ENCODE assay signal across 8 cellular contexts in genomic region chr12:40011775-40012129, GRCh38.
DNase-seq lines count a peak whose midpoint lies in the region; ATAC-seq and TF ChIP-seq lines count a peak whose summit lies in the region.

No MANE protein-coding gene starts in this region.

- DNase-seq in activated CD4-positive, alpha-beta memory T cell treated with anti-CD3 and anti-CD28 coated beads, Interleukin-2, amount 10 ng/mL, durations not matched to agents 7 days and 5 days: no peak
- no peak for DNase-seq in activated CD4-positive, alpha-beta memory T cell treated with anti-CD3 and anti-CD28 coated beads for 36 hours
- DNase-seq in epithelial cell of proximal tubule (ENCODE audit: low read depth) (no peak), midbrain (lab: John Stamatoyannopoulos, UW) (no peak), anterior cingulate cortex (lab: John Stamatoyannopoulos, UW) (no peak)

- H3K9ac ChIP-seq in subcutaneous abdominal adipose tissue (ENCODE audit: low read length in 5 of 5): peak overlapping the region in 3 of 5 donors; percentile 17 to 46 (median 29)

- peak; percentile 14 for ATAC-seq in HG03457 (IDR thresholded peaks at IDR 0.05; ENCODE audit: unreplicated experiment)
- ATAC-seq in GM18519 (IDR thresholded peaks at IDR 0.05; ENCODE audit: low FRiP score, unreplicated experiment): no peak

- no peaks in the 10 kb centered on the region for H3K27me3 ChIP-seq in subcutaneous abdominal adipose tissue (ENCODE audit: control insufficient read depth in 5 of 5, insufficient read depth in 4 of 5, low read length in 5 of 5)

- no peaks in the 10 kb centered on the region for H3K9me3 ChIP-seq in subcutaneous abdominal adipose tissue (ENCODE audit: control insufficient read depth in 5 of 5, low read length in 5 of 5)

- H3K27ac ChIP-seq in subcutaneous abdominal adipose tissue (ENCODE audit: low read depth, low read length): no peak overlapping the region

- no peak overlapping the region for H3K27ac Mint-ChIP-seq in activated CD4-positive, alpha-beta memory T cell treated with anti-CD3 and anti-CD28 coated beads, Interleukin-2, amount 10 ng/mL, durations not matched to agents 7 days and 5 days
- no peak overlapping the region for H3K27ac Mint-ChIP-seq in activated CD4-positive, alpha-beta memory T cell treated with anti-CD3 and anti-CD28 coated beads for 36 hours

- H3K36me3 Mint-ChIP-seq in activated CD4-positive, alpha-beta memory T cell treated with anti-CD3 and anti-CD28 coated beads, Interleukin-2, amount 10 ng/mL, durations not matched to agents 7 days and 5 days (ENCODE audit: low read depth): no peaks in the 10 kb centered on the region
- no peaks in the 10 kb centered on the region for H3K36me3 Mint-ChIP-seq in activated CD4-positive, alpha-beta memory T cell treated with anti-CD3 and anti-CD28 coated beads for 36 hours

- peaks cover 14% of the 10 kb centered on the region for H3K4me1 Mint-ChIP-seq in activated CD4-positive, alpha-beta memory T cell treated with anti-CD3 and anti-CD28 coated beads, Interleukin-2, amount 10 ng/mL, durations not matched to agents 7 days and 5 days
- peaks cover 20% of the 10 kb centered on the region for H3K4me1 Mint-ChIP-seq in activated CD4-positive, alpha-beta memory T cell treated with anti-CD3 and anti-CD28 coated beads for 36 hours (ENCODE audit: low read depth)

- no peaks in the 10 kb centered on the region for H3K36me3 ChIP-seq in subcutaneous abdominal adipose tissue (ENCODE audit: control insufficient read depth in 5 of 5, insufficient read depth in 5 of 5, low read length in 5 of 5)

- H3K4me3 Mint-ChIP-seq in activated CD4-positive, alpha-beta memory T cell treated with anti-CD3 and anti-CD28 coated beads, Interleukin-2, amount 10 ng/mL, durations not matched to agents 7 days and 5 days: peak overlapping the region; percentile 45
- no peak overlapping the region for H3K4me3 Mint-ChIP-seq in activated CD4-positive, alpha-beta memory T cell treated with anti-CD3 and anti-CD28 coated beads for 36 hours

- H3K27me3 Mint-ChIP-seq in activated CD4-positive, alpha-beta memory T cell treated with anti-CD3 and anti-CD28 coated beads, Interleukin-2, amount 10 ng/mL, durations not matched to agents 7 days and 5 days: no peaks in the 10 kb centered on the region
- H3K27me3 Mint-ChIP-seq in activated CD4-positive, alpha-beta memory T cell treated with anti-CD3 and anti-CD28 coated beads for 36 hours: no peaks in the 10 kb centered on the region

- peaks cover 3 to 12% (median 5%) of the 10 kb centered on the region in 5 donors for H3K4me1 ChIP-seq in subcutaneous abdominal adipose tissue (ENCODE audit: control insufficient read depth in 5 of 5, insufficient read depth in 5 of 5, low read length in 5 of 5)

- no peaks in the 10 kb centered on the region for H3K9me3 Mint-ChIP-seq in activated CD4-positive, alpha-beta memory T cell treated with anti-CD3 and anti-CD28 coated beads, Interleukin-2, amount 10 ng/mL, durations not matched to agents 7 days and 5 days
- H3K9me3 Mint-ChIP-seq in activated CD4-positive, alpha-beta memory T cell treated with anti-CD3 and anti-CD28 coated beads for 36 hours: no peaks in the 10 kb centered on the region

- no peak for TF ChIP-seq CTCF in epithelial cell of proximal tubule (conservative IDR thresholded peaks at IDR 0.05; ENCODE audit: low read depth, low read length)

- peak overlapping the region; percentile 29 for H3K4me3 ChIP-seq in epithelial cell of proximal tubule (ENCODE audit: low read depth, low read length)
- peak overlapping the region; percentile 41 to 62 (median 51) for H3K4me3 ChIP-seq in subcutaneous abdominal adipose tissue (ENCODE audit: low read depth in 1 of 5, low read length in 5 of 5)

- POLR2A ChIA-PET in activated CD4-positive, alpha-beta memory T cell treated with anti-CD3 and anti-CD28 coated beads, Interleukin-2, amount 10 ng/mL, durations not matched to agents 7 days and 5 days (lab: Charles Lee): interaction anchor here (1.1 to 1.3 kb wide), 2 partner anchors 94 to 96 kb away, joined by 3 to 4 read pairs; partner anchors contain the start of gene SLC2A13
- POLR2A ChIA-PET in activated CD4-positive, alpha-beta memory T cell treated with anti-CD3 and anti-CD28 coated beads for 36 hours (lab: Charles Lee): no interaction called here

- intact Hi-C loops in activated CD4-positive, alpha-beta memory T cell treated with anti-CD3 and anti-CD28 coated beads for 36 hours (cut with micrococcal nuclease): loop anchor here (1.0 kb wide), 2 partner anchors 96 to 302 kb away; no protein-coding TSS in a partner anchor

- CTCF ChIA-PET in activated CD4-positive, alpha-beta memory T cell treated with anti-CD3 and anti-CD28 coated beads, Interleukin-2, amount 10 ng/mL, durations not matched to agents 7 days and 5 days (lab: Charles Lee): interaction anchor here (0.6 to 2.4 kb wide), 24 partner anchors 9 to 625 kb away, joined by 3 to 55 read pairs (median 4); partner anchors contain the start of gene SLC2A13
- CTCF ChIA-PET in activated CD4-positive, alpha-beta memory T cell treated with anti-CD3 and anti-CD28 coated beads for 36 hours (lab: Charles Lee): interaction anchor here (0.6 to 5.6 kb wide), 22 partner anchors 8 to 569 kb away, joined by 3 to 93 read pairs (median 4); partner anchors contain the start of genes KIF21A and SLC2A13
